Comparison of ENCODE assay signal across 7 cellular contexts in the genomic region with DNA sequence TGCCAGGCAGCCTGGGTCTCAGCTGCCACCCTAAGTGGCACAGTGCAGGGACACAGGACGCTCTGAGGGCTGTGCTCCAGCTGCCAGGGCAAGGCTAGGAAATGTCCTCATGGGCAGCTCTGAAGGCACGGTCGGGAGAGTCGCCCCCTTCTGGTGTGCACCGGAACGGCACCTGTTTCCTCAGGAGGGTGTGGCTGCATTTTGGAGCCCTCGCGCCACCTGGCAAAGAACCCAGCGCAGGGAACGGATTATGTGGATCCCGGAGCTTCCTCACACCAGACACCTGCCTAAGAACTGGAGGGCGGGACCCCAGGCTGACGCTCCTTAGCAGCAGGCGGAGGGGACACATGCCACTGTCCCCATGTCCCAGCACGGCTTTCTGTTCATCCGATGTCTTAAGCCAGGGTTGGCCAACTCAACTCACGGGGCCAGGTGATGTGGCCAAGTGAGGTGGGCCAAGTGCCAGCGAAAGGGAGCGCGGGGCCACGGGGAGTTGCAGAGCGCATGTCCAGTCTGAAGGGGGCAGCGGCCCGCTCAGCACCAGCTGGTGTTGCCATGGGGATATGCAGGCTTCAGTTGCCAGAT.
DNase-seq lines count a peak whose midpoint lies in the region; TF ChIP-seq lines count a peak whose summit lies in the region.

No MANE protein-coding gene starts in this region.

- no peak overlapping the region for H3K4me3 ChIP-seq in choroid plexus epithelial cell (ENCODE audit: low read depth, low read length)

- peak; percentile 64 for TF ChIP-seq CTCF in GM12874 (IDR thresholded peaks at IDR 0.05; ENCODE audit: insufficient read depth, low read depth, low read length)
- peak; percentile 45 for TF ChIP-seq CTCF in choroid plexus epithelial cell (conservative IDR thresholded peaks at IDR 0.05; ENCODE audit: low read depth, low read length)

- DNase-seq in NCI-H69 (lab: John Stamatoyannopoulos, UW) (peak; percentile 32), choroid plexus epithelial cell (ENCODE audit: low read depth) (no peak), HuH-7.5 (ENCODE audit: low spot score) (no peak), GDM1 (lab: John Stamatoyannopoulos, UW) (no peak), NCI-H1417 (lab: John Stamatoyannopoulos, UW) (no peak)
- DNase-seq in stimulated activated CD4-positive, alpha-beta T cell treated with anti-CD3 and anti-CD28 coated beads, Interleukin-15, amount 100 ng/mL, for 48 hours (ENCODE audit: low read depth in 2 of 2): peak; percentile 13 to 31

Comparison
In these comparisons a context has a peak if more than half of its experiments do, and no peak if none do; other contexts are left out.
1. DNase-seq: peak in NCI-H69 (single experiment) and stimulated activated CD4-positive, alpha-beta T cell treated with anti-CD3 and anti-CD28 coated beads, Interleukin-15, amount 100 ng/mL, for 48 hours (2 of 2); none in choroid plexus epithelial cell (single experiment), HuH-7.5 (single experiment), GDM1 (single experiment) and NCI-H1417 (0 of 3).